2 cellular contexts compared by ENCODE assay signal in the genomic region with DNA sequence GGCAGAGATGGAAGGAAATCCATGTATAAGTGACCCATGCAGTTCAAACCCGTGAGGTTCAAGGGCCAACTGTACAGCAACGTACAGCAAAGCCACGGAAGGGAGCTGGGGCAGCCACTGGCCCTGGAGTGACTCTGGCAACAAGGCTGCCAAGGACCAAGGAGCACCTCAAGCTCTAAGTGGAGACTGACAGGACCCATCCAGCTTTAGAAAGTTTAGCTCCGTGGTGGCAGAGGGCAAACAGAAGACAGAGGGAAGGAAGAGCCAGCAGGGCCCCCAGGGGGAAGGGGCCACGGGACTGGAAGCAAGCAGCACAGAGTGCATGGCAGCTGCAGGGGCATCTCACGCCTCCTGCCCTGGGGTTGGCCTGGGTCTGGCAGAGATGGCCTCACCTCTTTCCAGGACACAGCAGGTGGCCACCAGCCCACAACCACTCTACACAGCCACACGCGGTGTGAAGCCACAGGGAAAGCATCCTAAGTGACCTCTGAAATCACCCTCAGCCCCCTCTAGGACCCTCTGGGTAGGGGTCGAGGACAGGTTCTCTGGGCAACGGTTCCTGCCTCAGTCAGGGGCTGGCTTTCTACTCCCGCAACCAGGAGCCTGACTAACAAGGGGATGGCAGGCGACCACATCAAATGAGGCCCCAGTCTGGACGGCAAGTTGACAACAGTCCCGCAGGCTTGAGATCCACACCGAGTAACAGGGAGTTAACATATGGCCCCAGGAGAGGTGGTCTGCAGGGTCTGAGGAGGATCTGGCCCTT.
TF ChIP-seq lines count a peak whose summit lies in the region.

No MANE protein-coding gene starts in this region.

TF ChIP-seq in HEK293, 187 proteins besides CTCF, POLR2A, EP300 and RAD21:
- peak; percentile 33; the same call in 1 of the 2 replicates for TF ChIP-seq ZIC2 (tag by site-specific recombination; IDR thresholded peaks at IDR 0.05)
- no peak for TF ChIP-seq KLF8 (tag by site-specific recombination; IDR thresholded peaks at IDR 0.05)

TF ChIP-seq in endothelial cell of umbilical vein, 7 proteins besides CTCF, POLR2A, EP300 and RAD21 (continued from another document):
- TF ChIP-seq MYC (IDR thresholded peaks at IDR 0.05; ENCODE audit: low read depth, low read length) (no peak), GATA2 (IDR thresholded peaks at IDR 0.05; ENCODE audit: insufficient read depth, insufficient read length, low read depth, low read length) (no peak), EZH2 (IDR thresholded peaks at IDR 0.05; ENCODE audit: borderline replicate concordance, low read depth, low read length, severe bottlenecking) (no peak), FOS (IDR thresholded peaks at IDR 0.05; ENCODE audit: borderline replicate concordance, insufficient read depth, low read length) (no peak), POLR2AphosphoS5 (IDR thresholded peaks at IDR 0.05; ENCODE audit: insufficient read depth, low read depth, low read length) (no peak)
- TF ChIP-seq, protein P1, sequence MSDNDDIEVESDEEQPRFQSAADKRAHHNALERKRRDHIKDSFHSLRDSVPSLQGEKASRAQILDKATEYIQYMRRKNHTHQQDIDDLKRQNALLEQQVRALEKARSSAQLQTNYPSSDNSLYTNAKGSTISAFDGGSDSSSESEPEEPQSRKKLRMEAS (IDR thresholded peaks at IDR 0.05; ENCODE audit: insufficient read depth, insufficient read length) = no peak
